In the genomic region with DNA sequence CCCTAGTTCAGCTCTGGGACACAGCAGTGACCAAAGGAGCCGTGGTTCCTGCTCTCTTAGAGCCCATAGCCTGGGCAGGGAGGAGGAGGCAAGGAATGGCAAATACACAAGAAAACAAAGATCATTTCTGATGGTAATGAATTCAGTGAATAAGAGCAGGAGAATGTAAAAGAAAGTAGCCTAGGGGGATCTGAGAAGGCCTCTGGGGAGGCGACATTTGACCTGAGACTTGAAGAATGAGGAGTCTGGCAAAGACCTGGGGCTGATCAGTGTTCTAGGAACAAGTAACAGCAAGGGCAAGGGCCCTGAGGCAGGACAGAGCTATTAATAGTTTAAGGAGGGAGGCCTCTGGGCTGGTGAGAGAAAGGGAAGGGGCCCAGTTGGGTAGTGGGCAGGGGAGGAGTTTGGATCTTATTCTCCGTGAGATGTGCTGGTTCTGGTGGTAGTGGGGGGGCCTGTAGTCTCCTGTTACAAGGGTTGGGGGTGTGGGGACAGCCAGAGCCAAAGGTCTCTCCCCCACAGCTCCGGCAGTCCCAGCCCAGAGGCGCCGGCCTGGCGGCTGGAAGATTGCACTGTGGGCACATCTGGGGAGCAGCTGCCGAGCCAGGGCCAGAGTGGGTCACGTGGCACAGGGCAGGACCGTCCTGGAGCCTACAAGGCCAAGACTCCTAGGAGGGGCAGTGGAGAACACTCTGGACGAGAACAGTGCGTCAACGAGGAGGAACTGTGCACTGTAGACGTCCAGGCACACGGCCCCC, we compare ENCODE assay signal across 8 cellular contexts. TPM values are rescaled to one million over a fixed set of nuclear protein-coding genes. Genes with fewer than 3 reads are reported as not detected.
A peak's percentile ranks its signal among the peaks of the same experiment; 100 is the strongest.
DNase-seq lines count a peak whose midpoint lies in the region; ATAC-seq and TF ChIP-seq lines count a peak whose summit lies in the region.

No MANE protein-coding gene starts in this region.

- DNase-seq in COLO829 (ENCODE audit: low spot score) (peak; percentile 88), esophagus muscularis mucosa (ENCODE audit: extremely low spot score) (no peak), nephron progenitor cell (peak; percentile 60), AML-193 (lab: John Stamatoyannopoulos, UW) (no peak), ACHN (no peak), RKO (ENCODE audit: low spot score) (no peak)

- no peaks in the 10 kb centered on the region for H3K36me3 Mint-ChIP-seq in nephron progenitor cell (ENCODE audit: low read depth)

- no peak for ATAC-seq in HG03520 (IDR thresholded peaks at IDR 0.05; ENCODE audit: unreplicated experiment)

- no peak overlapping the region for H3K4me3 ChIP-seq in esophagus muscularis mucosa

- in situ Hi-C loops in ACHN (cut with HindIII; ENCODE audit: low pct_ligation_motif_present, low pct_unique_long_range_greater_than_20kb, low sequenced_read_pairs): no loop called here

- H3K9me3 ChIP-seq in esophagus muscularis mucosa: no peaks in the 10 kb centered on the region

- no peak overlapping the region for H3K4me3 Mint-ChIP-seq in nephron progenitor cell

- TF ChIP-seq POLR2A in esophagus muscularis mucosa (IDR thresholded peaks at IDR 0.05; ENCODE audit: low read depth): no peak

- intact Hi-C loops in esophagus muscularis mucosa (cut with DNase I): no loop called here

- peaks cover 3% of the 10 kb centered on the region for H3K9me3 Mint-ChIP-seq in nephron progenitor cell

- H3K27ac Mint-ChIP-seq in nephron progenitor cell: peak overlapping the region; percentile 93

- H3K27me3 Mint-ChIP-seq in nephron progenitor cell (ENCODE audit: low read depth, poor library complexity): no peaks in the 10 kb centered on the region

- 44% methylated on average over 15 of the region's 15 CpGs for WGBS in esophagus muscularis mucosa

- peak overlapping the region; percentile 67 to 81 (median 77) for H3K27ac ChIP-seq in esophagus muscularis mucosa (replicated peaks in 1 of 4)

- H3K36me3 ChIP-seq in esophagus muscularis mucosa: no peaks in the 10 kb centered on the region

- peak; percentile 81 for TF ChIP-seq EP300 in esophagus muscularis mucosa (IDR thresholded peaks at IDR 0.05)

- H3K27me3 ChIP-seq in esophagus muscularis mucosa: no peaks in the 10 kb centered on the region

- TF ChIP-seq CTCF in esophagus muscularis mucosa (IDR thresholded peaks at IDR 0.05) (no peak), nephron progenitor cell (IDR thresholded peaks at IDR 0.05) (no peak)

- peaks cover 30% of the 10 kb centered on the region for H3K4me1 Mint-ChIP-seq in nephron progenitor cell

- peaks cover 15 to 35% (median 30%) of the 10 kb centered on the region in 4 donors for H3K4me1 ChIP-seq in esophagus muscularis mucosa

TF ChIP-seq in PFSK-1, 5 proteins besides CTCF, POLR2A, EP300 and RAD21:
- TF ChIP-seq FOXP2 (optimal IDR thresholded peaks at IDR 0.05; ENCODE audit: borderline replicate concordance, extremely low read depth, extremely low read length, insufficient read depth) (peak; percentile 94), SIN3A (IDR thresholded peaks at IDR 0.05; ENCODE audit: borderline replicate concordance, insufficient read depth, low read length) (peak; percentile 47; the same call in 1 of the 2 replicates), TAF1 (IDR thresholded peaks at IDR 0.05; ENCODE audit: borderline replicate concordance, insufficient read depth, low read length) (peak; percentile 66; the same call in 1 of the 2 replicates), POLR2AphosphoS5 (IDR thresholded peaks at IDR 0.05; ENCODE audit: low read depth, low read length) (peak; percentile 86)
- TF ChIP-seq, protein P1, sequence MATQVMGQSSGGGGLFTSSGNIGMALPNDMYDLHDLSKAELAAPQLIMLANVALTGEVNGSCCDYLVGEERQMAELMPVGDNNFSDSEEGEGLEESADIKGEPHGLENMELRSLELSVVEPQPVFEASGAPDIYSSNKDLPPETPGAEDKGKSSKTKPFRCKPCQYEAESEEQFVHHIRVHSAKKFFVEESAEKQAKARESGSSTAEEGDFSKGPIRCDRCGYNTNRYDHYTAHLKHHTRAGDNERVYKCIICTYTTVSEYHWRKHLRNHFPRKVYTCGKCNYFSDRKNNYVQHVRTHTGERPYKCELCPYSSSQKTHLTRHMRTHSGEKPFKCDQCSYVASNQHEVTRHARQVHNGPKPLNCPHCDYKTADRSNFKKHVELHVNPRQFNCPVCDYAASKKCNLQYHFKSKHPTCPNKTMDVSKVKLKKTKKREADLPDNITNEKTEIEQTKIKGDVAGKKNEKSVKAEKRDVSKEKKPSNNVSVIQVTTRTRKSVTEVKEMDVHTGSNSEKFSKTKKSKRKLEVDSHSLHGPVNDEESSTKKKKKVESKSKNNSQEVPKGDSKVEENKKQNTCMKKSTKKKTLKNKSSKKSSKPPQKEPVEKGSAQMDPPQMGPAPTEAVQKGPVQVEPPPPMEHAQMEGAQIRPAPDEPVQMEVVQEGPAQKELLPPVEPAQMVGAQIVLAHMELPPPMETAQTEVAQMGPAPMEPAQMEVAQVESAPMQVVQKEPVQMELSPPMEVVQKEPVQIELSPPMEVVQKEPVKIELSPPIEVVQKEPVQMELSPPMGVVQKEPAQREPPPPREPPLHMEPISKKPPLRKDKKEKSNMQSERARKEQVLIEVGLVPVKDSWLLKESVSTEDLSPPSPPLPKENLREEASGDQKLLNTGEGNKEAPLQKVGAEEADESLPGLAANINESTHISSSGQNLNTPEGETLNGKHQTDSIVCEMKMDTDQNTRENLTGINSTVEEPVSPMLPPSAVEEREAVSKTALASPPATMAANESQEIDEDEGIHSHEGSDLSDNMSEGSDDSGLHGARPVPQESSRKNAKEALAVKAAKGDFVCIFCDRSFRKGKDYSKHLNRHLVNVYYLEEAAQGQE (IDR thresholded peaks at IDR 0.05; ENCODE audit: insufficient read depth in 1 of 2, low read depth in 2 of 2, low read length in 2 of 2): peak; percentile 6 to 53; a peak in 1 of 4 replicates

RNA-seq across cellular contexts. Expression of a gene that starts 9.3 kb away (rescaled TPM):
- polyA plus RNA-seq in PFSK-1 (2012; ENCODE audit: insufficient read length, low read depth): 176 TPM
- total RNA-seq in esophagus muscularis mucosa: 100 to 1,000 TPM; 199 to 744 (median 532) TPM

RNA-seq across cellular contexts. Expression of a gene that starts 41.9 kb away (rescaled TPM):
- polyA plus RNA-seq in PFSK-1 (2012; ENCODE audit: insufficient read length, low read depth): not detected
- 10 to 100 TPM in 1 of 4 donors, 1 to 10 TPM in 3; 2.1 to 14.2 (median 7.1) TPM for total RNA-seq in esophagus muscularis mucosa

Comparison
In these comparisons a context has a peak if more than half of its experiments do, and no peak if none do; other contexts are left out.
1. DNase-seq: peak in COLO829 (single experiment) and nephron progenitor cell (single experiment); none in esophagus muscularis mucosa (single experiment), AML-193 (0 of 2), ACHN (single experiment) and RKO (single experiment).